8 cellular contexts compared by ENCODE assay signal in the genomic region with DNA sequence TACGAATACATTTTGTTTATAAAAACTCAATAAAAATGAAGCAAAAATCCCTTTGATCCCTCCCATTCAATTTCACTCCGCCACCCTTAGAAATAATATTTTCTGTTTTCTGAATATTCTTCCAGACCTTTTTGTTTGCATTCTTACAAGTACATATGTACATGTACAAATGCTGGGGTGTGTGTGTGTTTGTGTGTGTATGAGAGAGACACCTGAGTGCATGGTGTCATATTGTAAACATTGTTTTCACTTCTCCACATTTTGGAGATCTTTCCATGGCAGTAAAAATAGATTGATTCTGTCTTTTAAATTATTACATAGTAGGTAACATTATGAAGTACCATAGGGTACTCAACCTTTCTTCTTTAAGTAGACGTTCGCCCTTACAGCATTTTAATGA. TPM values are rescaled to one million over a fixed set of nuclear protein-coding genes. Genes with fewer than 3 reads are reported as not detected.
DNase-seq lines count a peak whose midpoint lies in the region; ATAC-seq and TF ChIP-seq lines count a peak whose summit lies in the region.

No MANE protein-coding gene starts in this region.

- H3K4me3 ChIP-seq in PC-9 (peak overlapping the region; percentile 82), fibroblast of lung (replicated peaks in 1 of 4; ENCODE audit: control extremely low read depth in 1 of 4, insufficient read depth in 1 of 4, low read depth in 3 of 4, low read length in 4 of 4) (peak overlapping the region; percentile 85 to 94 (median 88)), skeletal muscle satellite cell (ENCODE audit: low read length) (peak overlapping the region; percentile 69)

- H3F3A ChIP-seq in PC-9 (ENCODE audit: insufficient read depth, low read depth), result peaks cover 13% of the 10 kb centered on the region; the same call in 1 of the 2 replicates

- no peaks in the 10 kb centered on the region for H3K9me3 ChIP-seq in PC-9 (ENCODE audit: insufficient read depth, low read depth)
- no peaks in the 10 kb centered on the region for H3K9me3 ChIP-seq in fibroblast of lung (ENCODE audit: control insufficient read depth, insufficient read depth, low read depth, low read length)
- H3K9me3 ChIP-seq in skeletal muscle satellite cell (replicated peaks; ENCODE audit: low read length), result no peaks in the 10 kb centered on the region

- ATAC-seq in HG03108 (IDR thresholded peaks at IDR 0.05; ENCODE audit: unreplicated experiment), result no peak

- no peaks in the 10 kb centered on the region for H3K9me2 ChIP-seq in PC-9 (ENCODE audit: insufficient read depth)

- H3K36me3 ChIP-seq in PC-9 (ENCODE audit: low read depth), result 0 out of 2 replicates have a peak, but pooled peaks cover 6% of the 10 kb centered on the region
- no peaks in the 10 kb centered on the region for H3K36me3 ChIP-seq in fibroblast of lung (ENCODE audit: control insufficient read depth, insufficient read depth, low read length)
- H3K36me3 ChIP-seq in skeletal muscle satellite cell (ENCODE audit: insufficient read depth, low read length), result peaks cover 5% of the 10 kb centered on the region

- H2AFZ ChIP-seq in PC-9 (no peak overlapping the region), fibroblast of lung (ENCODE audit: low read length) (no peak overlapping the region)

- peaks cover 33% of the 10 kb centered on the region for H3K4me1 ChIP-seq in PC-9 (replicated peaks; ENCODE audit: insufficient read depth)
- H3K4me1 ChIP-seq in fibroblast of lung (ENCODE audit: control insufficient read depth, extremely low read depth, insufficient read depth, low read length), result no peaks in the 10 kb centered on the region
- peaks cover 19% of the 10 kb centered on the region for H3K4me1 ChIP-seq in skeletal muscle satellite cell (ENCODE audit: control insufficient read depth, insufficient read depth, low read length)

- TF ChIP-seq CTCF in PC-9 (conservative IDR thresholded peaks at IDR 0.05) (no peak), fibroblast of lung (conservative IDR thresholded peaks at IDR 0.05 in 1 of 2, IDR thresholded peaks at IDR 0.05 in 1 of 2; ENCODE audit: low read depth in 1 of 2, low read length in 2 of 2) (no peak)

- peak overlapping the region; percentile 91 for H3K4me2 ChIP-seq in PC-9
- peak overlapping the region; percentile 96 for H3K4me2 ChIP-seq in fibroblast of lung (ENCODE audit: extremely low read depth, insufficient read depth, low read length)
- H3K4me2 ChIP-seq in skeletal muscle satellite cell (ENCODE audit: low read length), result peak overlapping the region; percentile 95

- H3K9ac ChIP-seq in fibroblast of lung (ENCODE audit: insufficient read depth, low read length), result no peak overlapping the region
- peak overlapping the region; percentile 95 for H3K9ac ChIP-seq in skeletal muscle satellite cell (ENCODE audit: low read depth, low read length)

- H3K27ac ChIP-seq in PC-9 (peak overlapping the region; percentile 94), fibroblast of lung (ENCODE audit: insufficient read depth, low read length) (no peak overlapping the region)

- DNase-seq in DMS 273 (lab: John Stamatoyannopoulos, UW; ENCODE audit: unreplicated experiment) (peak; percentile 38), DMS 273 treated with DMSO at 0.1 percent for 48 hours (lab: John Stamatoyannopoulos, UW) (no peak), PC-9 (no peak), fibroblast of lung (ENCODE audit: low read depth in 2 of 2) (no peak), SK-N-DZ (ENCODE audit: low spot score) (no peak), HK-2 (ENCODE audit: unreplicated experiment) (no peak)

- H4K20me1 ChIP-seq in PC-9 (ENCODE audit: insufficient read depth) (no peaks in the 10 kb centered on the region), fibroblast of lung (ENCODE audit: control insufficient read depth, extremely low read depth, insufficient read depth, low read length) (peaks cover 2% of the 10 kb centered on the region)

- no peaks in the 10 kb centered on the region for H3K27me3 ChIP-seq in PC-9 (ENCODE audit: insufficient read depth, low read depth)
- H3K27me3 ChIP-seq in fibroblast of lung (ENCODE audit: control insufficient read depth, insufficient read depth, low read length), result no peaks in the 10 kb centered on the region
- H3K27me3 ChIP-seq in skeletal muscle satellite cell (ENCODE audit: control insufficient read depth, insufficient read depth, low read length), result no peaks in the 10 kb centered on the region

- POLR2A ChIA-PET in PC-9 (lab: Charles Lee; ENCODE audit: unreplicated experiment), result interaction anchor here (0.6 kb wide), 1 partner anchor 384 kb away, joined by 4 read pairs; a partner anchor contains a TSS

- H3K79me2 ChIP-seq in PC-9 (ENCODE audit: low read depth) (peaks cover 88% of the 10 kb centered on the region), fibroblast of lung (ENCODE audit: control insufficient read depth, insufficient read depth, low read length) (peaks cover 80% of the 10 kb centered on the region)

- no TSS peak for BruUV-seq in PC-9 (replicated peaks; lab: Mats Ljungman, UMichigan)

- intact Hi-C loops in PC-9 (cut with micrococcal nuclease; ENCODE audit: unreplicated experiment), result loop anchor here (10.0 kb wide), 1 partner anchor 713 kb away; a partner anchor contains a TSS

- CTCF ChIA-PET in PC-9 (lab: Charles Lee), result interaction anchor here (1.2 kb wide), 1 partner anchor 16 kb away, joined by 4 read pairs; no protein-coding TSS in a partner anchor

RNA-seq across cellular contexts. Expression of a gene that starts 1.2 kb away (rescaled TPM):
- total RNA-seq in PC-9 (2021) (68.4 and 78.7 TPM in 2 replicates), fibroblast of lung (32.1 and 35.2 TPM in 2 replicates)
- 52.6 and 58.7 TPM in 2 replicates for polyA plus RNA-seq in fibroblast of lung
- 69.8 and 74.8 TPM in 2 replicates for polyA plus RNA-seq in fibroblast of lung (2012)
- 2.5 and 5.3 TPM in 2 replicates for polyA minus RNA-seq in fibroblast of lung (ENCODE audit: low replicate concordance)
- total RNA-seq in skeletal muscle satellite cell (2012; rRNA removed), result 41.6 and 42.8 TPM in 2 replicates
- polyA plus RNA-seq in SK-N-DZ (2014; cell fraction: cytosol; rRNA removed), result 34.7 and 37.4 TPM in 2 replicates
- polyA plus RNA-seq in SK-N-DZ (2014; cell fraction: nucleus; rRNA removed), result 20.6 and 29.8 TPM in 2 replicates

RNA-seq across cellular contexts. Expression of a gene that starts 1.6 kb away (rescaled TPM):
- total RNA-seq in PC-9 (2021), result 51.8 and 77.4 TPM in 2 replicates
- total RNA-seq in fibroblast of lung, result 64.4 and 71.1 TPM in 2 replicates
- polyA plus RNA-seq in fibroblast of lung, result 89.9 and 143 TPM in 2 replicates
- 51.6 and 73.7 TPM in 2 replicates for polyA plus RNA-seq in fibroblast of lung (2012)
- polyA minus RNA-seq in fibroblast of lung (ENCODE audit: low replicate concordance), result 14.1 and 18.7 TPM in 2 replicates
- 42.6 and 52.7 TPM in 2 replicates for total RNA-seq in skeletal muscle satellite cell (2012; rRNA removed)
- polyA plus RNA-seq in SK-N-DZ (2014; cell fraction: cytosol; rRNA removed), result 16.8 and 20.4 TPM in 2 replicates
- polyA plus RNA-seq in SK-N-DZ (2014; cell fraction: nucleus; rRNA removed), result 12.6 and 18.7 TPM in 2 replicates

RNA-seq across cellular contexts. Expression of a gene that starts 24.1 kb away (rescaled TPM):
- total RNA-seq in PC-9 (2021) (0.28 and 0.46 TPM in 2 replicates), fibroblast of lung (under 0.01 and 0.17 TPM in 2 replicates)
- polyA plus RNA-seq in fibroblast of lung, result 0.09 TPM in 1 of 2 replicates, not detected in the other
- 0.09 TPM in 1 of 2 replicates, not detected in the other for polyA plus RNA-seq in fibroblast of lung (2012)
- polyA minus RNA-seq in fibroblast of lung (ENCODE audit: low replicate concordance), result 0.19 TPM in 1 of 2 replicates, not detected in the other
- total RNA-seq in skeletal muscle satellite cell (2012; rRNA removed), result not detected in 2 replicates
- polyA plus RNA-seq in SK-N-DZ (2014; cell fraction: cytosol; rRNA removed), result not detected in 2 replicates
- not detected in 2 replicates for polyA plus RNA-seq in SK-N-DZ (2014; cell fraction: nucleus; rRNA removed)
